In genomic region chr19:1257475-1258160, GRCh38 we compare ENCODE assay signal across 10 cellular contexts. TPM values are rescaled to one million over a fixed set of nuclear protein-coding genes. Genes with fewer than 3 reads are reported as not detected.
DNase-seq lines count a peak whose midpoint lies in the region; ATAC-seq and TF ChIP-seq lines count a peak whose summit lies in the region.
"Had no signal": no experiment of that assay in that cellular context is flagged by ENCODE, and none has a peak within 500 bp of the region (broad histone marks: within the 10 kb centered on the region; RNA-seq: fewer than 3 reads in every experiment).

No MANE protein-coding gene starts in this region.

- H3K4me1 ChIP-seq in adrenal gland (replicated peaks in 1 of 2) (peaks cover 64 to 78% of the 10 kb centered on the region in 2 donors), mucosa of rectum (ENCODE audit: control insufficient read depth in 2 of 2, insufficient read depth in 2 of 2, low read length in 2 of 2) (peaks cover 62 to 81% of the 10 kb centered on the region in 2 donors), transverse colon (peaks cover 61 to 93% (median 86%) of the 10 kb centered on the region in 4 donors)

- intact Hi-C loops in adrenal gland (cut with DNase I) (no loop called here), transverse colon (cut with DNase I; ENCODE audit: low total_unique reads) (loop anchor here (1.0 kb wide), 1 partner anchor 29 kb away; no protein-coding TSS in a partner anchor)

- H3K4me3 ChIP-seq in adrenal gland (no peak overlapping the region), mucosa of rectum (ENCODE audit: low read length in 2 of 2) (no peak overlapping the region), transverse colon (peak overlapping the region in 1 of 4 donors; percentile 1)

- no peaks in the 10 kb centered on the region for H3K27me3 Mint-ChIP-seq in activated T-cell treated with anti-CD3 and anti-CD28 coated beads, Interleukin-2, amount 50 U/mL, for 72 hours (ENCODE audit: low read depth)

- H3K9ac ChIP-seq in mucosa of rectum (ENCODE audit: low read depth in 1 of 2, low read length in 2 of 2): no peak overlapping the region

- TF ChIP-seq CTCF in adrenal gland (IDR thresholded peaks at IDR 0.05): no peak
- TF ChIP-seq CTCF in transverse colon (IDR thresholded peaks at IDR 0.05): no peak

- no peak for TF ChIP-seq EP300 in transverse colon (IDR thresholded peaks at IDR 0.05; ENCODE audit: low read depth)

- WGBS in adrenal gland, 4 donors: 64 to 73% (median 68%) methylated on average over 21 to 23 of the region's 23 CpGs
- WGBS in transverse colon (ENCODE audit: low coverage in 1 of 2), 2 donors: 65 to 66% methylated on average over 6 to 23 of the region's 23 CpGs

- in situ Hi-C loops in transverse colon (cut with MboI; ENCODE audit: low pct_ligation_motif_present in 1 of 4, low pct_unique_long_range_greater_than_20kb in 1 of 4, low sequenced_read_pairs in 3 of 4): no loop called here

- H3K27ac Mint-ChIP-seq in activated T-cell treated with anti-CD3 and anti-CD28 coated beads, Interleukin-2, amount 50 U/mL, for 72 hours: peak overlapping the region; percentile 83

- no peaks in the 10 kb centered on the region for H3K27me3 ChIP-seq in adrenal gland
- no peaks in the 10 kb centered on the region for H3K27me3 ChIP-seq in mucosa of rectum (ENCODE audit: control insufficient read depth in 2 of 2, insufficient read depth in 2 of 2, low read length in 2 of 2)
- no peaks in the 10 kb centered on the region for H3K27me3 ChIP-seq in transverse colon

- no peak for DNase-seq in activated T-cell treated with anti-CD3 and anti-CD28 coated beads, Interleukin-2, amount 50 U/mL, for 72 hours
- DNase-seq in activated T-cell treated with anti-CD3 and anti-CD28 coated beads, Interleukin-2, amount 50 U/mL, for 1 hour: no peak
- DNase-seq in adrenal gland: no peak
- no peak for DNase-seq in transverse colon
- no peak for DNase-seq in NCI-H510A (lab: John Stamatoyannopoulos, UW)
- DNase-seq in iPS-NIHi11 (ENCODE audit: low spot score): no peak
- DNase-seq: activated T-cell treated with anti-CD3 and anti-CD28 coated beads, Interleukin-2, amount 50 U/mL, for 4 hours; hippocampal formation had no signal

- peaks cover 0 to 50% of the 10 kb centered on the region in 2 donors for H3K36me3 ChIP-seq in adrenal gland (replicated peaks in 1 of 2)
- peaks cover 29 to 36% of the 10 kb centered on the region in 2 donors for H3K36me3 ChIP-seq in mucosa of rectum (ENCODE audit: control insufficient read depth in 2 of 2, insufficient read depth in 2 of 2, low read length in 2 of 2)
- peaks cover 0 to 34% (median 19%) of the 10 kb centered on the region in 4 donors for H3K36me3 ChIP-seq in transverse colon

- peaks cover 52% of the 10 kb centered on the region for H3K4me1 Mint-ChIP-seq in activated T-cell treated with anti-CD3 and anti-CD28 coated beads, Interleukin-2, amount 50 U/mL, for 72 hours (ENCODE audit: low read depth)

- peak overlapping the region in 4 of 5 donors; percentile 73 to 99 (median 89) for H3K27ac ChIP-seq in adrenal gland
- peak overlapping the region; percentile 99 to 100 for H3K27ac ChIP-seq in mucosa of rectum (ENCODE audit: low read depth in 2 of 2, low read length in 2 of 2)
- H3K27ac ChIP-seq in transverse colon: peak overlapping the region; percentile 98 to 100 (median 98)

- H3K4me3 Mint-ChIP-seq in activated T-cell treated with anti-CD3 and anti-CD28 coated beads, Interleukin-2, amount 50 U/mL, for 72 hours: peak overlapping the region; percentile 93 to 95

- TF ChIP-seq POLR2A in adrenal gland (IDR thresholded peaks at IDR 0.05): no peak
- TF ChIP-seq POLR2A in transverse colon (IDR thresholded peaks at IDR 0.05): no peak

- H3K9me3 ChIP-seq in adrenal gland (replicated peaks in 1 of 3): no peaks in the 10 kb centered on the region
- no peaks in the 10 kb centered on the region for H3K9me3 ChIP-seq in mucosa of rectum (ENCODE audit: control insufficient read depth in 2 of 2, low read length in 2 of 2)
- H3K9me3 ChIP-seq in transverse colon: no peaks in the 10 kb centered on the region

- H3K36me3 Mint-ChIP-seq in activated T-cell treated with anti-CD3 and anti-CD28 coated beads, Interleukin-2, amount 50 U/mL, for 72 hours (ENCODE audit: insufficient read depth in 2 of 2): peaks cover 1 to 18% of the 10 kb centered on the region in 2 donors

- ATAC-seq in activated T-cell treated with anti-CD3 and anti-CD28 coated beads, Interleukin-2, amount 50 U/mL, for 72 hours (replicated peaks in 1 of 2): no peak
- ATAC-seq in GM19328 (IDR thresholded peaks at IDR 0.05; ENCODE audit: unreplicated experiment): no peak
- ATAC-seq: activated T-cell treated with anti-CD3 and anti-CD28 coated beads, Interleukin-2, amount 50 U/mL, for 4 hours had no signal

- H3K9me3 Mint-ChIP-seq in activated T-cell treated with anti-CD3 and anti-CD28 coated beads, Interleukin-2, amount 50 U/mL, for 72 hours: no peaks in the 10 kb centered on the region
- H3K9me3 Mint-ChIP-seq: activated T-cell treated with anti-CD3 and anti-CD28 coated beads, Interleukin-2, amount 50 U/mL, for 4 hours had no signal

RNA-seq across cellular contexts. Expression of gene MIDN, which starts 9.2 kb away (rescaled TPM):
- 10 to 100 TPM; 72.3 to 75.4 TPM for total RNA-seq in activated T-cell treated with anti-CD3 and anti-CD28 coated beads, Interleukin-2, amount 50 U/mL, for 72 hours
- total RNA-seq in adrenal gland: 100 to 1,000 TPM in 5 of 8 donors, 10 to 100 TPM in 3; 20.0 to 189 (median 113) TPM
- polyA plus RNA-seq in adrenal gland: 10 to 100 TPM; 15.5 to 73.0 (median 46.8) TPM
- 100 to 1,000 TPM in 3 of 4 donors, 10 to 100 TPM in 1; 89.4 to 379 (median 116) TPM for total RNA-seq in transverse colon

RNA-seq across cellular contexts. Expression of gene CIRBP, which starts 11.5 kb away (rescaled TPM):
- total RNA-seq in activated T-cell treated with anti-CD3 and anti-CD28 coated beads, Interleukin-2, amount 50 U/mL, for 72 hours: 100 to 1,000 TPM; 400 to 456 TPM
- 1,000 to 10,000 TPM in 1 of 8 donors, 100 to 1,000 TPM in 7; 317 to 1,164 (median 685) TPM for total RNA-seq in adrenal gland
- polyA plus RNA-seq in adrenal gland: 100 to 1,000 TPM; 360 to 990 (median 737) TPM
- total RNA-seq in transverse colon: 100 to 1,000 TPM; 431 to 488 (median 460) TPM

RNA-seq across cellular contexts. Expression of gene ATP5F1D, which starts 16.1 kb away (rescaled TPM):
- 100 to 1,000 TPM; 169 to 201 TPM for total RNA-seq in activated T-cell treated with anti-CD3 and anti-CD28 coated beads, Interleukin-2, amount 50 U/mL, for 72 hours
- total RNA-seq in adrenal gland (100 to 1,000 TPM in 7 of 8 donors, 10 to 100 TPM in 1; 80.2 to 435 (median 229) TPM), transverse colon (100 to 1,000 TPM; 157 to 650 (median 240) TPM)
- 1,000 to 10,000 TPM in 1 of 3 donors, 100 to 1,000 TPM in 1, 10 to 100 TPM in 1; 15.6 to 1,534 (median 925) TPM for polyA plus RNA-seq in adrenal gland

RNA-seq across cellular contexts. Expression of gene FAM174C, which starts 17.7 kb away (rescaled TPM):
- 10 to 100 TPM; 59.8 to 69.1 TPM for total RNA-seq in activated T-cell treated with anti-CD3 and anti-CD28 coated beads, Interleukin-2, amount 50 U/mL, for 72 hours
- total RNA-seq in adrenal gland (100 to 1,000 TPM in 3 of 8 donors, 10 to 100 TPM in 5; 67.4 to 279 (median 86.5) TPM), transverse colon (100 to 1,000 TPM in 2 of 4 donors, 10 to 100 TPM in 2; 72.5 to 116 (median 99.0) TPM)
- 100 to 1,000 TPM in 2 of 3 donors, 1 to 10 TPM in 1; 3.8 to 139 (median 123) TPM for polyA plus RNA-seq in adrenal gland

RNA-seq across cellular contexts. Expression of gene CBARP, which starts 19.8 kb away (rescaled TPM):
- under 1 TPM; 0.38 to 0.58 TPM for total RNA-seq in activated T-cell treated with anti-CD3 and anti-CD28 coated beads, Interleukin-2, amount 50 U/mL, for 72 hours
- total RNA-seq in adrenal gland (1 to 10 TPM in 6 of 8 donors, not detected in 2; 1.0 to 5.0 (median 1.8) TPM), transverse colon (1 to 10 TPM in 1 of 4 donors, under 1 TPM in 2, not detected in 1; 0.32 to 5.2 (median 0.68) TPM)
- polyA plus RNA-seq in adrenal gland: 1 to 10 TPM in 2 of 3 donors, under 1 TPM in 1; 0.09 to 9.3 (median 2.2) TPM
